ENCODE assay signal across 8 cellular contexts in the genomic region with DNA sequence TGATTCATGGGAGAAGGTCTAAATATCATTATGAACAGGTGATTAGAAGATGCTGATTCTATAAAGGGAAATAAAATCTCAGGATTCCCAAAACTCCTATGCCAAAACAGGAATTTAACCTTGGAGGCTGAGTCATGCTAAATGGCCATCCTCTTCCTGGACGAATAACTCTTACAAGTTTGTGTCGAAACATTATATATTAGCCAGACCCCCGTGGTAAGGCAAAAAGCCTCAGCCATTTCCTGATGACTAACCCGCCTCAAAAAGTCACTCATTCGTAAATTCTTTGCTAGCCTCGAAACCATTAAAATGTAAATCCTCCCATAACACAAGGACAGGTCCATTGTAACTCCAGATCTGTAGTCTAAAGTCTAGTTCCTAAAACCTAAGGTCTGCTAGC. TPM values are rescaled to one million over a fixed set of nuclear protein-coding genes. Genes with fewer than 3 reads are reported as not detected.
DNase-seq lines count a peak whose midpoint lies in the region; ATAC-seq and TF ChIP-seq lines count a peak whose summit lies in the region.

No MANE protein-coding gene starts in this region.

- ATAC-seq in GM18511 (IDR thresholded peaks at IDR 0.05; ENCODE audit: unreplicated experiment): peak; percentile 86
- ATAC-seq in HG03135 (IDR thresholded peaks at IDR 0.05; ENCODE audit: unreplicated experiment): peak; percentile 87
- no peak for ATAC-seq in GM21717 (IDR thresholded peaks at IDR 0.05; ENCODE audit: unreplicated experiment)

- H3K36me3 Mint-ChIP-seq in nephron progenitor cell (ENCODE audit: low read depth) (peaks cover 79% of the 10 kb centered on the region), mesothelial cell of epicardium (peaks cover 31% of the 10 kb centered on the region)

- H3K27me3 Mint-ChIP-seq in nephron progenitor cell (ENCODE audit: low read depth, poor library complexity) (no peaks in the 10 kb centered on the region), mesothelial cell of epicardium (ENCODE audit: low read depth) (no peaks in the 10 kb centered on the region)

- TF ChIP-seq CTCF in nephron progenitor cell (IDR thresholded peaks at IDR 0.05) (no peak), mesothelial cell of epicardium (IDR thresholded peaks at IDR 0.05; ENCODE audit: unreplicated experiment) (no peak)

- peaks cover 8% of the 10 kb centered on the region for H3K4me1 Mint-ChIP-seq in nephron progenitor cell
- no peaks in the 10 kb centered on the region for H3K4me1 Mint-ChIP-seq in mesothelial cell of epicardium

- no peaks in the 10 kb centered on the region for H3K9me3 Mint-ChIP-seq in nephron progenitor cell
- H3K9me3 Mint-ChIP-seq in mesothelial cell of epicardium: no peaks in the 10 kb centered on the region

- peak; percentile 95 for DNase-seq in amniotic epithelial cell (ENCODE audit: low read depth)
- DNase-seq in nephron progenitor cell: no peak
- no peak for DNase-seq in NCI-H2171 (lab: John Stamatoyannopoulos, UW)
- no peak for DNase-seq in OCI-M1 (lab: John Stamatoyannopoulos, UW)
- DNase-seq in mesothelial cell of epicardium (ENCODE audit: low spot score in 2 of 2, unreplicated experiment in 2 of 2): no peak

- H3K4me3 Mint-ChIP-seq in nephron progenitor cell: no peak overlapping the region
- H3K4me3 Mint-ChIP-seq in mesothelial cell of epicardium: no peak overlapping the region

- H3K27ac Mint-ChIP-seq in nephron progenitor cell: peak overlapping the region; percentile 8
- H3K27ac Mint-ChIP-seq in mesothelial cell of epicardium: no peak overlapping the region

RNA-seq across cellular contexts. Expression of gene CUL2, which starts 32.0 kb away (rescaled TPM):
- total RNA-seq in mesothelial cell of epicardium: 31.4 to 36.3 TPM (median 33.7 TPM) in 3 replicates
